Comparison of ENCODE assay signal across 8 cellular contexts in genomic region chr19:38850231-38850975, GRCh38. TPM values are rescaled to one million over a fixed set of nuclear protein-coding genes. Genes with fewer than 3 reads are reported as not detected.
A peak's percentile ranks its signal among the peaks of the same experiment; 100 is the strongest.
DNase-seq lines count a peak whose midpoint lies in the region; ATAC-seq and TF ChIP-seq lines count a peak whose summit lies in the region.

No MANE protein-coding gene starts in this region.

- intact Hi-C loops in left ventricle myocardium inferior (cut with micrococcal nuclease), result no loop called here
- intact Hi-C loops in posterior vena cava (cut with DNase I), result loop anchor here in 1 of 2 donors (5.0 kb wide), 1 partner anchor 203 kb away; the partner anchor contains the start of gene ACTN4
- intact Hi-C loops in upper lobe of right lung (cut with DNase I), result no loop called here

- TF ChIP-seq CTCF in left ventricle myocardium inferior (IDR thresholded peaks at IDR 0.05; ENCODE audit: borderline replicate concordance), result peak; percentile 41
- TF ChIP-seq CTCF in upper lobe of right lung (IDR thresholded peaks at IDR 0.05), result peak; percentile 24

- peak; percentile 100 for DNase-seq in NCI-H1694 (lab: John Stamatoyannopoulos, UW)
- DNase-seq in amygdala (lab: John Stamatoyannopoulos, UW), result peak; percentile 96 to 100 (median 100)
- DNase-seq in left ventricle myocardium inferior, result peak; percentile 99
- peak; percentile 100 for DNase-seq in posterior vena cava (ENCODE audit: low spot score)
- peak; percentile 99 for DNase-seq in upper lobe of right lung

- H3K4me3 Mint-ChIP-seq in T-helper 1 cell treated with Interleukin-12 subunit alpha and Interleukin-12 subunit beta and Interleukin-4 antibody, amounts not matched to agents 30 μg/mL and 1 μg/mL, for 36 hours, result peak overlapping the region; percentile 88

- no peaks in the 10 kb centered on the region for H3K27me3 Mint-ChIP-seq in T-helper 1 cell treated with Interleukin-12 subunit alpha and Interleukin-12 subunit beta and Interleukin-4 antibody, amounts not matched to agents 30 μg/mL and 1 μg/mL, for 36 hours (ENCODE audit: low read depth)

- peaks cover 30% of the 10 kb centered on the region for H3K36me3 ChIP-seq in left ventricle myocardium inferior
- H3K36me3 ChIP-seq in upper lobe of right lung, result peaks cover 25% of the 10 kb centered on the region

- peak overlapping the region; percentile 100 for H3K27ac ChIP-seq in left ventricle myocardium inferior (replicated peaks)
- peak overlapping the region; percentile 99 for H3K27ac ChIP-seq in upper lobe of right lung

- peaks cover 38% of the 10 kb centered on the region for H3K4me1 Mint-ChIP-seq in T-helper 1 cell treated with Interleukin-12 subunit alpha and Interleukin-12 subunit beta and Interleukin-4 antibody, amounts not matched to agents 30 μg/mL and 1 μg/mL, for 36 hours (ENCODE audit: low read depth)

- H3K27me3 ChIP-seq in left ventricle myocardium inferior (ENCODE audit: low read depth) (no peaks in the 10 kb centered on the region), upper lobe of right lung (no peaks in the 10 kb centered on the region)

- H3K4me1 ChIP-seq in left ventricle myocardium inferior, result peaks cover 62% of the 10 kb centered on the region
- peaks cover 31% of the 10 kb centered on the region for H3K4me1 ChIP-seq in upper lobe of right lung

- H3K27ac Mint-ChIP-seq in T-helper 1 cell treated with Interleukin-12 subunit alpha and Interleukin-12 subunit beta and Interleukin-4 antibody, amounts not matched to agents 30 μg/mL and 1 μg/mL, for 36 hours, result peak overlapping the region; percentile 97

- peak overlapping the region; percentile 99 for H3K4me3 ChIP-seq in left ventricle myocardium inferior
- peak overlapping the region; percentile 77 for H3K4me3 ChIP-seq in upper lobe of right lung

- ATAC-seq in GM18498 (IDR thresholded peaks at IDR 0.05; ENCODE audit: unreplicated experiment) (peak; percentile 69), HG02885 (IDR thresholded peaks at IDR 0.05; ENCODE audit: poor library complexity, unreplicated experiment) (peak; percentile 71), upper lobe of right lung (peak; percentile 85)

- H3K9me3 ChIP-seq in left ventricle myocardium inferior (replicated peaks) (no peaks in the 10 kb centered on the region), upper lobe of right lung (no peaks in the 10 kb centered on the region)

- H3K36me3 Mint-ChIP-seq in T-helper 1 cell treated with Interleukin-12 subunit alpha and Interleukin-12 subunit beta and Interleukin-4 antibody, amounts not matched to agents 30 μg/mL and 1 μg/mL, for 36 hours (ENCODE audit: low read depth), result peaks cover 27% of the 10 kb centered on the region

- no peaks in the 10 kb centered on the region for H3K9me3 Mint-ChIP-seq in T-helper 1 cell treated with Interleukin-12 subunit alpha and Interleukin-12 subunit beta and Interleukin-4 antibody, amounts not matched to agents 30 μg/mL and 1 μg/mL, for 36 hours

RNA-seq across cellular contexts. Expression of gene HNRNPL, which starts 0.6 kb away (rescaled TPM):
- total RNA-seq in left ventricle myocardium inferior (140 TPM), posterior vena cava (100 to 1,000 TPM; 191 to 194 TPM), upper lobe of right lung (248 TPM)

RNA-seq across cellular contexts. Expression of gene ECH1, which starts 18.8 kb away (rescaled TPM):
- total RNA-seq in left ventricle myocardium inferior, result 947 TPM
- 100 to 1,000 TPM; 100 to 158 TPM for total RNA-seq in posterior vena cava
- 210 TPM for total RNA-seq in upper lobe of right lung

RNA-seq across cellular contexts. Expression of gene RINL, which starts 27.7 kb away (rescaled TPM):
- 3.7 TPM for total RNA-seq in left ventricle myocardium inferior
- 1 to 10 TPM; 5.8 to 6.1 TPM for total RNA-seq in posterior vena cava
- 12.0 TPM for total RNA-seq in upper lobe of right lung

RNA-seq across cellular contexts. Expression of gene LGALS4, which starts 37.7 kb away (rescaled TPM):
- 0.82 TPM for total RNA-seq in left ventricle myocardium inferior
- total RNA-seq in posterior vena cava, result under 1 TPM in 1 of 2 donors, not detected in 1; 0.86 TPM
- total RNA-seq in upper lobe of right lung, result 3.7 TPM

RNA-seq across cellular contexts. Expression of gene SIRT2, which starts 49.0 kb away (rescaled TPM):
- total RNA-seq in left ventricle myocardium inferior (99.0 TPM), posterior vena cava (10 to 100 TPM; 41.7 to 48.1 TPM), upper lobe of right lung (59.2 TPM)

Comparison
In these comparisons a context has a peak if more than half of its experiments do, and no peak if none do; other contexts are left out.
1. Peak in every context shown above with its lines: DNase-seq, ATAC-seq, H3K4me3 ChIP-seq and H3K27ac ChIP-seq.